Comparison of ENCODE assay signal across 9 cellular contexts in genomic region chr1:180230791-180231505, GRCh38. TPM values are rescaled to one million over a fixed set of nuclear protein-coding genes. Genes with fewer than 3 reads are reported as not detected.
A peak's percentile ranks its signal among the peaks of the same experiment; 100 is the strongest.
DNase-seq lines count a peak whose midpoint lies in the region; ATAC-seq and TF ChIP-seq lines count a peak whose summit lies in the region.
"Had no signal": no experiment of that assay in that cellular context is flagged by ENCODE, and none has a peak within 500 bp of the region (broad histone marks: within the 10 kb centered on the region; RNA-seq: fewer than 3 reads in every experiment).

No MANE protein-coding gene starts in this region.

- H2BK15ac ChIP-seq in mesendoderm (replicated peaks; ENCODE audit: low read depth) = no peak overlapping the region

- H3K27me3 ChIP-seq in mesendoderm (ENCODE audit: insufficient read depth, low read length, poor library complexity) (peaks cover 58% of the 10 kb centered on the region), aorta (ENCODE audit: control insufficient read depth in 1 of 2, insufficient read depth in 2 of 2, low read length in 1 of 2) (no peaks in the 10 kb centered on the region)

- H3K4me3 ChIP-seq in OCI-LY7 (ENCODE audit: low read depth, low read length, poor library complexity, severe bottlenecking) = peak overlapping the region; percentile 65
- no peak overlapping the region for H3K4me3 ChIP-seq in mesendoderm (ENCODE audit: low read length)
- peak overlapping the region; percentile 70 to 74 for H3K4me3 ChIP-seq in aorta (ENCODE audit: low read length in 2 of 2)

- H3K4me1 Mint-ChIP-seq in dendritic cell treated with granulocyte-macrophage colony-stimulating factor and Interleukin-4, amounts not matched to agents 40 ng/mL and 50 ng/mL, for 4 days (ENCODE audit: low read depth) = peaks cover 65% of the 10 kb centered on the region

- H3K79me1 ChIP-seq in mesendoderm (ENCODE audit: low read length) = no peaks in the 10 kb centered on the region

- H3K18ac ChIP-seq in mesendoderm (ENCODE audit: low read length) = no peak overlapping the region

- WGBS in mesendoderm (ENCODE audit: extremely low coverage, insufficient coverage, low lambda C conversion rate) = no CpG with 5 or more reads among the region's 65 CpGs
- WGBS in aorta, 2 donors = 0% methylated on average over 63 to 65 of the region's 65 CpGs

- H3K4me2 ChIP-seq in OCI-LY7 (ENCODE audit: low read length) (peak overlapping the region; percentile 85), mesendoderm (ENCODE audit: low read length) (peak overlapping the region; percentile 76)

- H4K8ac ChIP-seq in mesendoderm (ENCODE audit: low read depth, low read length) = no peak overlapping the region

- intact Hi-C loops in OCI-LY7 (cut with micrococcal nuclease; ENCODE audit: unreplicated experiment) = no loop called here
- intact Hi-C loops in dendritic cell treated with granulocyte-macrophage colony-stimulating factor and Interleukin-4, amounts not matched to agents 40 ng/mL and 50 ng/mL, for 4 days (cut with micrococcal nuclease) = no loop called here
- intact Hi-C loops in aorta (cut with DNase I) = no loop called here

- no peaks in the 10 kb centered on the region for H3K9me3 ChIP-seq in OCI-LY7 (ENCODE audit: low read length)
- H3K9me3 ChIP-seq in aorta (ENCODE audit: control insufficient read depth, low read length) = no peaks in the 10 kb centered on the region

- H2AFZ ChIP-seq in OCI-LY7 (ENCODE audit: low read length) = no peak overlapping the region

- peaks cover 89% of the 10 kb centered on the region for H3K27me3 Mint-ChIP-seq in dendritic cell treated with granulocyte-macrophage colony-stimulating factor and Interleukin-4, amounts not matched to agents 40 ng/mL and 50 ng/mL, for 4 days

- no peak for TF ChIP-seq CTCF in OCI-LY7 (conservative IDR thresholded peaks at IDR 0.05; ENCODE audit: low read length)

- DNase-seq in NCI-H748 (lab: John Stamatoyannopoulos, UW; ENCODE audit: unreplicated experiment) (peak; percentile 29), NCI-H748 treated with DMSO at 0.1 percent for 48 hours (lab: John Stamatoyannopoulos, UW) (no peak), OCI-LY7 (ENCODE audit: low spot score) (no peak), mesendoderm (peak; percentile 90), aorta (peak in 1 of 2 donors; percentile 74), NCI-H2107 (lab: John Stamatoyannopoulos, UW) (no peak), NCI-H2029 (lab: John Stamatoyannopoulos, UW) (no peak)
- DNase-seq: DND-41 had no signal

- peak overlapping the region; percentile 5 for H3K56ac ChIP-seq in mesendoderm (ENCODE audit: low read length)

- POLR2A ChIA-PET in OCI-LY7 (lab: Charles Lee) = interaction anchor here (1.2 kb wide), 1 partner anchor 51 kb away, joined by 3 read pairs; no protein-coding TSS in a partner anchor

- H3K27ac Mint-ChIP-seq in dendritic cell treated with granulocyte-macrophage colony-stimulating factor and Interleukin-4, amounts not matched to agents 40 ng/mL and 50 ng/mL, for 4 days = no peak overlapping the region

- no peaks in the 10 kb centered on the region for H3K9me3 Mint-ChIP-seq in dendritic cell treated with granulocyte-macrophage colony-stimulating factor and Interleukin-4, amounts not matched to agents 40 ng/mL and 50 ng/mL, for 4 days

- no peak overlapping the region for H4K5ac ChIP-seq in mesendoderm (ENCODE audit: low read length)

- no peaks in the 10 kb centered on the region for H3K9me2 ChIP-seq in OCI-LY7 (ENCODE audit: insufficient read depth, low read length)

- no peak overlapping the region for H2BK5ac ChIP-seq in mesendoderm (ENCODE audit: low read length)

- peak overlapping the region; percentile 73 for H3K4me3 Mint-ChIP-seq in dendritic cell treated with granulocyte-macrophage colony-stimulating factor and Interleukin-4, amounts not matched to agents 40 ng/mL and 50 ng/mL, for 4 days

- H3K27ac ChIP-seq in OCI-LY7 (ENCODE audit: low read depth, low read length, poor library complexity, severe bottlenecking) (no peak overlapping the region), mesendoderm (ENCODE audit: low read depth, low read length) (no peak overlapping the region), aorta (ENCODE audit: low read depth in 1 of 2, low read length in 2 of 2) (no peak overlapping the region)

- H3K4me1 ChIP-seq in OCI-LY7 (ENCODE audit: insufficient read depth, low read length, poor library complexity, severe bottlenecking) (peaks cover 7% of the 10 kb centered on the region), mesendoderm (ENCODE audit: control insufficient read depth, low read depth, low read length) (no peaks in the 10 kb centered on the region), aorta (ENCODE audit: control insufficient read depth in 1 of 2, insufficient read depth in 2 of 2, low read length in 2 of 2) (no peaks in the 10 kb centered on the region)

- no peaks in the 10 kb centered on the region for H3K36me3 Mint-ChIP-seq in dendritic cell treated with granulocyte-macrophage colony-stimulating factor and Interleukin-4, amounts not matched to agents 40 ng/mL and 50 ng/mL, for 4 days (ENCODE audit: low read depth)

- peak overlapping the region; percentile 11 for H3K9ac ChIP-seq in mesendoderm (ENCODE audit: low read length)

- H2BK120ac ChIP-seq in mesendoderm (ENCODE audit: low read depth, low read length) = no peak overlapping the region

- no peak overlapping the region for H2AK5ac ChIP-seq in mesendoderm (ENCODE audit: low read length)

- BruUV-seq in OCI-LY7 (replicated peaks; lab: Mats Ljungman, UMichigan) = no TSS peak

- no peaks in the 10 kb centered on the region for H3K36me3 ChIP-seq in OCI-LY7 (ENCODE audit: insufficient read depth, low read length)
- no peaks in the 10 kb centered on the region for H3K36me3 ChIP-seq in mesendoderm (ENCODE audit: control insufficient read depth, insufficient read depth, low read length)
- H3K36me3 ChIP-seq in aorta (ENCODE audit: control insufficient read depth in 1 of 2, insufficient read depth in 2 of 2, low read length in 1 of 2) = no peaks in the 10 kb centered on the region

- H3K4ac ChIP-seq in mesendoderm (ENCODE audit: low read depth, low read length) = no peak overlapping the region

- H3K23ac ChIP-seq in mesendoderm (ENCODE audit: low read length) = no peak overlapping the region

- no peaks in the 10 kb centered on the region for H4K20me1 ChIP-seq in OCI-LY7 (ENCODE audit: insufficient read depth, low read length)

- no peak for ATAC-seq in aorta (ENCODE audit: low FRiP score)

- CTCF ChIA-PET in OCI-LY7 (lab: Charles Lee; ENCODE audit: unreplicated experiment) = no interaction called here

- H3K79me2 ChIP-seq in OCI-LY7 (ENCODE audit: insufficient read depth, low read depth, low read length) (no peaks in the 10 kb centered on the region), mesendoderm (ENCODE audit: control insufficient read depth, insufficient read depth, low read length) (no peaks in the 10 kb centered on the region)

RNA-seq across cellular contexts. Expression of gene LHX4, which starts 0.9 kb away (rescaled TPM):
- not detected in 2 replicates for total RNA-seq in OCI-LY7 (2014; rRNA removed; shearing (Covaris generic))
- total RNA-seq in OCI-LY7 (2022) = 0.06 TPM in 1 of 2 replicates, not detected in the other
- polyA plus RNA-seq in mesendoderm (2013, experiment 1 of 2) = 0.21 TPM
- 0.18 TPM for polyA plus RNA-seq in mesendoderm (2013, experiment 2 of 2)
- not detected for total RNA-seq in aorta
- polyA plus RNA-seq in aorta = under 1 TPM; 0.05 to 0.25 TPM

Comparison
In these comparisons a context has a peak if more than half of its experiments do, and no peak if none do; other contexts are left out.
1. DNase-seq: peak in NCI-H748 (single experiment) and mesendoderm (single experiment); none in NCI-H748 treated with DMSO at 0.1 percent for 48 hours (single experiment), OCI-LY7 (single experiment), NCI-H2107 (single experiment) and NCI-H2029 (single experiment).